4 cellular contexts compared by ENCODE assay signal in the genomic region with DNA sequence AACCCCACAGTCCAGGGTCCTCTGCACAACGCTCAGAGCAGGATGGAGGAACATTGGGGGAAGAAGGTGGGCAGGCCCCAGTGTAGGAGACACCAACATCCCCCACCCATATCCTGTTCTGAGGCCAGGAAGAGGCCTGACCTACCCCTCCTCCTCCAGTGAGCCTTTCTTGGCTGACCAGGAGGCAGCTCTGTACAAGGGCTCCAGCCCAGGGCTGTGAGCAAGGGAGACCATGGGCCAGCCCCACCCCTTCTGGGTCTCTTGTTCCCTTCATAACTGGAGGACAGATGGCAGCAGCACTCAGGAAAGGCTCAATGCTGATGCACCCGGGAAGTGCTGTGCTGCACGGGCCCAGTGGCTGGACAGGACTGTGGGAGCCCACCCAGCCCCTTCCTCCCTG. TPM values are rescaled to one million over a fixed set of nuclear protein-coding genes. Genes with fewer than 3 reads are reported as not detected.
"Had no signal": no experiment of that assay in that cellular context is flagged by ENCODE, and none has a peak within 500 bp of the region (broad histone marks: within the 10 kb centered on the region; RNA-seq: fewer than 3 reads in every experiment).

No MANE protein-coding gene starts in this region.

RNA-seq across cellular contexts. Expression of gene GRAPL, which starts 47.0 kb away (rescaled TPM):
- total RNA-seq: kidney epithelial cell, occipital lobe, smooth muscle cell had no signal
- polyA plus RNA-seq: neural cell, smooth muscle cell had no signal
